19 cellular contexts compared by ENCODE assay signal in the genomic region with DNA sequence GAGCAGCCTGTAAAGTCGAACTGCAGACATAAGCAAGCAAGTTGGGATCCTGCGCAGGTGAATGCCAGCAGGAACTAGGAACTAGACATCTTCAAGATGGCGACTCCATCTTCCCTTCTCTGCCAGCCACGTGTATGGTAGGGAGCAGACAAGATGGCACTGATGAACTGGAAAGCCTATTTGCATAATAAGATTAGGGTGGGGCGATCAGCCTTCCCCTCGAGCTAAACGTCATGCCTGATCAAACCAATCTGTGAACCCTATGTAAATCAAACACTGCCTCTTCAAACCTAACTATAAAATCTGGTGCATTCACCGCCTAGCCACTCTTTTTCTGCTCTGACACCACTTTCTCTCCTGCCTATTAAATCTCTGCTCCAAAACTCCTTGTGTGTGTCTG. TPM values are rescaled to one million over a fixed set of nuclear protein-coding genes. Genes with fewer than 3 reads are reported as not detected.
A peak's percentile ranks its signal among the peaks of the same experiment; 100 is the strongest.
DNase-seq lines count a peak whose midpoint lies in the region; ATAC-seq, FAIRE-seq and TF ChIP-seq lines count a peak whose summit lies in the region.
"Had no signal": no experiment of that assay in that cellular context is flagged by ENCODE, and none has a peak within 500 bp of the region (broad histone marks: within the 10 kb centered on the region; RNA-seq: fewer than 3 reads in every experiment).

No MANE protein-coding gene starts in this region.

- no peak overlapping the region for H3K9ac ChIP-seq in K562 (ENCODE audit: insufficient read depth in 1 of 2, low read depth in 2 of 2, low read length in 2 of 2)

- WGBS in K562 (ENCODE audit: insufficient coverage, low coverage, missing lambda C conversion rate): 43% methylated on average over 8 of the region's 8 CpGs

- no peaks in the 10 kb centered on the region for H3K9me3 ChIP-seq in K562 (replicated peaks; ENCODE audit: control insufficient read depth, insufficient read depth, low read depth, low read length)
- no peaks in the 10 kb centered on the region for H3K9me3 ChIP-seq in mucosa of descending colon
- H3K9me3 ChIP-seq: Caco-2 had no signal

- H3K4me3 Mint-ChIP-seq in MCF 10A (ENCODE audit: unreplicated experiment): no peak overlapping the region
- H3K4me3 Mint-ChIP-seq: CD4-positive, alpha-beta T cell; H9 had no signal

- no peak overlapping the region for H3K27ac ChIP-seq in K562 (ENCODE audit: extremely low read depth, low read depth, low read length)
- H3K27ac ChIP-seq: C4-2B had no signal

- H3K36me3 ChIP-seq in K562 (ENCODE audit: control insufficient read depth, insufficient read depth, low read length): no peaks in the 10 kb centered on the region
- H3K36me3 ChIP-seq in mucosa of descending colon (ENCODE audit: low read depth): no peaks in the 10 kb centered on the region

- no peaks in the 10 kb centered on the region for H3K4me1 Mint-ChIP-seq in MCF 10A (ENCODE audit: insufficient read depth, unreplicated experiment)
- H3K4me1 Mint-ChIP-seq: IgD-negative memory B cell had no signal

- H3K9me1 ChIP-seq in K562 (ENCODE audit: control insufficient read depth, insufficient read depth, low read length): no peaks in the 10 kb centered on the region

- CTCF ChIA-PET in K562 (lab: Yijun Ruan, JAX; ENCODE audit: low intra/inter-chr PET ratio): no interaction called here
- CTCF ChIA-PET in MCF 10A (lab: Yijun Ruan, JAX): no interaction called here

- H3K27me3 ChIP-seq in K562 (ENCODE audit: control insufficient read depth in 2 of 2, insufficient read depth in 2 of 2, low read length in 2 of 2): peaks cover 0 to 5% of the 10 kb centered on the region in 2 experiments; a peak in 1 of 5 replicates

- no peak for ATAC-seq in K562
- no peak for ATAC-seq in mucosa of descending colon
- no peak for ATAC-seq in GM19463 (IDR thresholded peaks at IDR 0.05; ENCODE audit: unreplicated experiment)
- ATAC-seq: HepG2 had no signal

- POLR2A ChIA-PET in K562 (lab: Yijun Ruan, JAX) (no interaction called here), MCF 10A (lab: Yijun Ruan, JAX) (interaction anchor here (0.6 kb wide), 1 partner anchor 585 kb away, joined by 3 read pairs; no protein-coding TSS in a partner anchor)

- no peak for TF ChIP-seq RAD21 in K562 (CRISPR knock-in tag; conservative IDR thresholded peaks at IDR 0.05 in 1 of 2, IDR thresholded peaks at IDR 0.05 in 1 of 2)

- H3K9me3 Mint-ChIP-seq in MCF 10A (ENCODE audit: unreplicated experiment): no peaks in the 10 kb centered on the region
- H3K9me3 Mint-ChIP-seq: CD4-positive, alpha-beta T cell had no signal

- no peaks in the 10 kb centered on the region for H3K36me3 Mint-ChIP-seq in MCF 10A (ENCODE audit: insufficient read depth, unreplicated experiment)
- H3K36me3 Mint-ChIP-seq: IgD-negative memory B cell had no signal

- H3K4me3 ChIP-seq in K562 (no peak overlapping the region), mucosa of descending colon (no peak overlapping the region)

- H3K4me2 ChIP-seq in K562 (ENCODE audit: insufficient read depth, low read length): no peak overlapping the region

- no peak for FAIRE-seq in K562 (lab: Jason Lieb, UNC)
- FAIRE-seq: D721Med, G401.6, GM12891, H1, HepG2 had no signal

- no peak for TF ChIP-seq EP300 in K562 (IDR thresholded peaks at IDR 0.05; ENCODE audit: low read length)

- in situ Hi-C loops in K562 (cut with MboI): no loop called here

- peaks cover 11% of the 10 kb centered on the region for H3K27me3 Mint-ChIP-seq in MCF 10A (ENCODE audit: insufficient read depth, unreplicated experiment)

- no peaks in the 10 kb centered on the region for H3K79me2 ChIP-seq in K562 (ENCODE audit: control insufficient read depth, insufficient read depth, low read length)

- H3K27ac Mint-ChIP-seq in MCF 10A (ENCODE audit: low read depth, unreplicated experiment): no peak overlapping the region
- H3K27ac Mint-ChIP-seq: CD4-positive, alpha-beta T cell; H9; IgD-negative memory B cell had no signal

- peak; percentile 49 for DNase-seq in NCI-H82 (lab: John Stamatoyannopoulos, UW)
- DNase-seq in NCI-H82 treated with DMSO at 0.1 percent for 48 hours (lab: John Stamatoyannopoulos, UW; ENCODE audit: unreplicated experiment): no peak
- peak; percentile 31 for DNase-seq in NCI-H524 treated with DMSO at 0.1 percent for 48 hours (lab: John Stamatoyannopoulos, UW)
- DNase-seq in K562 (ENCODE audit: extremely low read depth in 1 of 4, low spot score in 3 of 4): no peak
- no peak for DNase-seq in mucosa of descending colon
- no peak for DNase-seq in MCF 10A (ENCODE audit: unreplicated experiment)
- no peak for DNase-seq in cerebellum (ENCODE audit: low spot score)
- DNase-seq: 8988T; Caco-2; CD4-positive, alpha-beta T cell; H9 had no signal

- H2AFZ ChIP-seq in K562 (ENCODE audit: low read depth, low read length): 0 out of 2 replicates have a peak overlapping the region, but pooled peaks have one; percentile 2

- intact Hi-C loops in K562 (cut with micrococcal nuclease): no loop called here
- intact Hi-C loops in mucosa of descending colon (cut with DNase I, micrococcal nuclease): no loop called here
- intact Hi-C loops in MCF 10A (cut with micrococcal nuclease): no loop called here

- BruUV-seq in K562 (replicated peaks; lab: Mats Ljungman, UMichigan): no TSS peak
- no TSS peak for BruUV-seq in MCF 10A (replicated peaks; lab: Mats Ljungman, UMichigan)

- TF ChIP-seq CTCF in K562 (IDR thresholded peaks at IDR 0.05 in 2 of 3, conservative IDR thresholded peaks at IDR 0.05 in 1 of 3; ENCODE audit: insufficient read depth in 2 of 3, low read depth in 1 of 3, low read length in 3 of 3) (no peak), mucosa of descending colon (IDR thresholded peaks at IDR 0.05) (no peak), MCF 10A (IDR thresholded peaks at IDR 0.05; ENCODE audit: unreplicated experiment) (no peak)

- no peaks in the 10 kb centered on the region; a peak in 1 of 5 replicates for H3K4me1 ChIP-seq in K562 (replicated peaks in 1 of 2; ENCODE audit: control insufficient read depth in 2 of 2, insufficient read depth in 2 of 2, low read length in 2 of 2)
- no peaks in the 10 kb centered on the region for H3K4me1 ChIP-seq in mucosa of descending colon (ENCODE audit: low read depth)
- H3K4me1 ChIP-seq: Caco-2 had no signal

- H4K20me1 ChIP-seq in K562 (replicated peaks; ENCODE audit: control insufficient read depth, insufficient read depth, low read length): no peaks in the 10 kb centered on the region

- TF ChIP-seq POLR2A in K562 (conservative IDR thresholded peaks at IDR 0.05): no peak

TF ChIP-seq in K562, 482 proteins besides CTCF, POLR2A, EP300 and RAD21 (continues in another document):
- TF ChIP-seq ELF1 (tag; IDR thresholded peaks at IDR 0.05): no peak
- TF ChIP-seq, protein P1, sequence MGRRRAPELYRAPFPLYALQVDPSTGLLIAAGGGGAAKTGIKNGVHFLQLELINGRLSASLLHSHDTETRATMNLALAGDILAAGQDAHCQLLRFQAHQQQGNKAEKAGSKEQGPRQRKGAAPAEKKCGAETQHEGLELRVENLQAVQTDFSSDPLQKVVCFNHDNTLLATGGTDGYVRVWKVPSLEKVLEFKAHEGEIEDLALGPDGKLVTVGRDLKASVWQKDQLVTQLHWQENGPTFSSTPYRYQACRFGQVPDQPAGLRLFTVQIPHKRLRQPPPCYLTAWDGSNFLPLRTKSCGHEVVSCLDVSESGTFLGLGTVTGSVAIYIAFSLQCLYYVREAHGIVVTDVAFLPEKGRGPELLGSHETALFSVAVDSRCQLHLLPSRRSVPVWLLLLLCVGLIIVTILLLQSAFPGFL (CRISPR knock-in tag; IDR thresholded peaks at IDR 0.05): no peak
- TF ChIP-seq, protein P2, sequence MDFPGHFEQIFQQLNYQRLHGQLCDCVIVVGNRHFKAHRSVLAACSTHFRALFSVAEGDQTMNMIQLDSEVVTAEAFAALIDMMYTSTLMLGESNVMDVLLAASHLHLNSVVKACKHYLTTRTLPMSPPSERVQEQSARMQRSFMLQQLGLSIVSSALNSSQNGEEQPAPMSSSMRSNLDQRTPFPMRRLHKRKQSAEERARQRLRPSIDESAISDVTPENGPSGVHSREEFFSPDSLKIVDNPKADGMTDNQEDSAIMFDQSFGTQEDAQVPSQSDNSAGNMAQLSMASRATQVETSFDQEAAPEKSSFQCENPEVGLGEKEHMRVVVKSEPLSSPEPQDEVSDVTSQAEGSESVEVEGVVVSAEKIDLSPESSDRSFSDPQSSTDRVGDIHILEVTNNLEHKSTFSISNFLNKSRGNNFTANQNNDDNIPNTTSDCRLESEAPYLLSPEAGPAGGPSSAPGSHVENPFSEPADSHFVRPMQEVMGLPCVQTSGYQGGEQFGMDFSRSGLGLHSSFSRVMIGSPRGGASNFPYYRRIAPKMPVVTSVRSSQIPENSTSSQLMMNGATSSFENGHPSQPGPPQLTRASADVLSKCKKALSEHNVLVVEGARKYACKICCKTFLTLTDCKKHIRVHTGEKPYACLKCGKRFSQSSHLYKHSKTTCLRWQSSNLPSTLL (IDR thresholded peaks at IDR 0.05): no peak
- no peak for TF ChIP-seq POLR2H (tag; IDR thresholded peaks at IDR 0.05; ENCODE audit: low read depth)
- no peak for TF ChIP-seq NFYB (IDR thresholded peaks at IDR 0.05; ENCODE audit: extremely low read depth, insufficient read length)

RNA-seq across cellular contexts. Expression of a gene that starts 28.1 kb away (rescaled TPM):
- total RNA-seq in K562 (2011; cell fraction: chromatin; rRNA removed; ENCODE audit: low replicate concordance): not detected in 2 replicates
- total RNA-seq in K562 (2011; cell fraction: nucleolus; rRNA removed): not detected in 2 replicates
- total RNA-seq in K562 (2011; cell fraction: nucleoplasm; rRNA removed): not detected in 2 replicates
- total RNA-seq in K562 (2014; rRNA removed): not detected in 2 replicates
- not detected in 2 replicates for total RNA-seq in K562 (2014; rRNA removed; fragmentation: Illumina TruSeq; extraction: Trizol)
- not detected in 2 replicates for total RNA-seq in K562 (2015; rRNA removed; fragmentation: Illumina TruSeq; extraction: Trizol)
- total RNA-seq in K562 (2021): 0.04 and 0.07 TPM in 2 replicates
- polyA plus RNA-seq in K562 (2011; rRNA removed): 0.03 TPM in 1 of 2 replicates, not detected in the other
- 0.01 TPM in 1 of 2 replicates, not detected in the other for polyA plus RNA-seq in K562 (2011; cell fraction: cytosol; rRNA removed)
- polyA plus RNA-seq in K562 (2011; cell fraction: nucleus; rRNA removed): not detected in 2 replicates
- polyA plus RNA-seq in K562 (2012): 0.01 TPM in 1 of 2 replicates, not detected in the other
- polyA plus RNA-seq in K562 (2014; fragmentation: Illumina TruSeq; extraction: Trizol): not detected in 2 replicates
- not detected for polyA plus RNA-seq in K562 (2014; fragmentation: Nextera tagmentation; extraction: Ambion mirVana)
- not detected in 2 replicates for polyA plus RNA-seq in K562 (2014; rRNA removed)
- polyA minus RNA-seq in K562 (2011; rRNA and poly(A)+ RNA removed): 0.18 TPM in 1 of 2 replicates, not detected in the other
- polyA minus RNA-seq in K562 (2011; cell fraction: cytosol; rRNA and poly(A)+ RNA removed): not detected in 2 replicates
- polyA minus RNA-seq in K562 (2011; cell fraction: nucleus; rRNA and poly(A)+ RNA removed): not detected in 2 replicates
- total RNA-seq in mucosa of descending colon: 1 to 10 TPM in 1 of 3 donors, under 1 TPM in 2; 0.43 to 2.5 (median 0.53) TPM
- total RNA-seq in MCF 10A (2022): 0.20 TPM in 1 of 2 replicates, not detected in the other
- 5.5 TPM for total RNA-seq in cerebellum
- total RNA-seq: CD4-positive, alpha-beta T cell; HepG2 had no signal
- polyA plus RNA-seq: HepG2, IgD-negative memory B cell had no signal

Comparison
In these comparisons a context has a peak if more than half of its experiments do, and no peak if none do; other contexts are left out.
1. DNase-seq: peak in NCI-H82 (single experiment) and NCI-H524 treated with DMSO at 0.1 percent for 48 hours (single experiment); none in NCI-H82 treated with DMSO at 0.1 percent for 48 hours (single experiment), K562 (0 of 4), mucosa of descending colon (0 of 3), MCF 10A (single experiment) and cerebellum (single experiment).